ENCODE assay signal across 18 cellular contexts in genomic region chr17:44251062-44251461, GRCh38. TPM values are rescaled to one million over a fixed set of nuclear protein-coding genes. Genes with fewer than 3 reads are reported as not detected.
DNase-seq lines count a peak whose midpoint lies in the region; ATAC-seq and TF ChIP-seq lines count a peak whose summit lies in the region.
"Had no signal": no experiment of that assay in that cellular context is flagged by ENCODE, and none has a peak within 500 bp of the region (broad histone marks: within the 10 kb centered on the region; RNA-seq: fewer than 3 reads in every experiment).

No MANE protein-coding gene starts in this region.

- H4K8ac ChIP-seq in H9 (replicated peaks; ENCODE audit: insufficient read length, low read depth, low read length): no peak overlapping the region

- no peak overlapping the region for H3K27ac ChIP-seq in H9 (ENCODE audit: insufficient read length, low read depth, low read length)
- no peak overlapping the region for H3K27ac ChIP-seq in aorta (ENCODE audit: low read depth in 1 of 2, low read length in 2 of 2)
- H3K27ac ChIP-seq: 22Rv1, BLaER1, KMS-11 had no signal

- H4K5ac ChIP-seq in H9 (ENCODE audit: insufficient read length, low read depth, low read length): no peak overlapping the region

- no peaks in the 10 kb centered on the region for H4K20me1 ChIP-seq in H9 (ENCODE audit: control insufficient read depth, insufficient read depth, insufficient read length)
- H4K20me1 ChIP-seq: BLaER1 had no signal

- no peak overlapping the region for H2BK15ac ChIP-seq in H9 (ENCODE audit: low read depth, low read length)

- no peak overlapping the region for H3K18ac ChIP-seq in H9 (ENCODE audit: insufficient read length, low read depth, low read length)

- no CpG with 5 or more reads among the region's 17 CpGs for WGBS in H9 (ENCODE audit: extremely low coverage, insufficient read length, low lambda C conversion rate)
- WGBS in aorta, 2 donors: 95% methylated on average over 17 of the region's 17 CpGs

- H2AFZ ChIP-seq in H9 (ENCODE audit: low read length): no peak overlapping the region

- H3K9me3 ChIP-seq in H9 (ENCODE audit: control insufficient read depth, low read depth, low read length) (no peaks in the 10 kb centered on the region), aorta (ENCODE audit: control insufficient read depth, low read length) (no peaks in the 10 kb centered on the region)
- H3K9me3 ChIP-seq: BLaER1 had no signal

- peak overlapping the region; percentile 16 for H3K27ac Mint-ChIP-seq in activated naive CD8-positive, alpha-beta T cell
- H3K27ac Mint-ChIP-seq in activated naive CD8-positive, alpha-beta T cell treated with anti-CD3 and anti-CD28 coated beads, Interleukin-2, amount 50 U/mL, for 24 hours: no peak overlapping the region
- peak overlapping the region; percentile 17 to 76 (median 56); a peak in 5 of 7 replicates for H3K27ac Mint-ChIP-seq in H9

- no peaks in the 10 kb centered on the region for H3K79me2 ChIP-seq in H9 (ENCODE audit: insufficient read depth, low read length)

- intact Hi-C loops in aorta (cut with DNase I): no loop called here

- H3K23ac ChIP-seq in H9 (ENCODE audit: insufficient read length, low read depth, low read length): no peak overlapping the region

- no peaks in the 10 kb centered on the region for H3K79me1 ChIP-seq in H9 (ENCODE audit: insufficient read depth, low read depth, low read length, poor library complexity, severe bottlenecking)

- no peak overlapping the region for H2BK120ac ChIP-seq in H9 (ENCODE audit: low read depth, low read length, poor library complexity, severe bottlenecking)

- TF ChIP-seq CTCF in H9 (conservative IDR thresholded peaks at IDR 0.05): no peak

- no peak overlapping the region for H2AK5ac ChIP-seq in H9 (ENCODE audit: insufficient read length, low read length)

- H3K4me1 ChIP-seq in H9 (ENCODE audit: insufficient read depth, low read length): no peaks in the 10 kb centered on the region
- no peaks in the 10 kb centered on the region for H3K4me1 ChIP-seq in aorta (ENCODE audit: control insufficient read depth in 1 of 2, insufficient read depth in 2 of 2, low read length in 2 of 2)

- H3K9me3 Mint-ChIP-seq in activated naive CD8-positive, alpha-beta T cell (ENCODE audit: low read depth): no peaks in the 10 kb centered on the region
- no peaks in the 10 kb centered on the region for H3K9me3 Mint-ChIP-seq in activated naive CD8-positive, alpha-beta T cell treated with anti-CD3 and anti-CD28 coated beads, Interleukin-2, amount 50 U/mL, for 24 hours
- H3K9me3 Mint-ChIP-seq in H9: no peaks in the 10 kb centered on the region
- H3K9me3 Mint-ChIP-seq: CD8-positive, alpha-beta memory T cell had no signal

- no peaks in the 10 kb centered on the region for H3K36me3 Mint-ChIP-seq in activated naive CD8-positive, alpha-beta T cell
- H3K36me3 Mint-ChIP-seq in activated naive CD8-positive, alpha-beta T cell treated with anti-CD3 and anti-CD28 coated beads, Interleukin-2, amount 50 U/mL, for 24 hours (ENCODE audit: low read depth): no peaks in the 10 kb centered on the region
- no peaks in the 10 kb centered on the region; a peak in 2 of 7 replicates for H3K36me3 Mint-ChIP-seq in H9 (ENCODE audit: insufficient read depth in 1 of 3, low read depth in 3 of 3)
- H3K36me3 Mint-ChIP-seq: CD8-positive, alpha-beta memory T cell had no signal

- DNase-seq in activated naive CD8-positive, alpha-beta T cell treated with anti-CD3 and anti-CD28 coated beads, Interleukin-2, amount 50 U/mL, for 24 hours: no peak
- no peak for DNase-seq in H9
- DNase-seq in erythroblast (lab: John Stamatoyannopoulos, UW): no peak
- no peak for DNase-seq in aorta
- no peak for DNase-seq in superior temporal gyrus (ENCODE audit: extremely low spot score)
- no peak for DNase-seq in NOMO-1 treated with DMSO at 0.1 percent for 48 hours (lab: John Stamatoyannopoulos, UW; ENCODE audit: unreplicated experiment)
- DNase-seq: AML-193; CD8-positive, alpha-beta memory T cell; DMS 273 treated with DMSO at 0.1 percent for 48 hours had no signal

- no peaks in the 10 kb centered on the region for H3K27me3 Mint-ChIP-seq in activated naive CD8-positive, alpha-beta T cell
- peaks cover 2% of the 10 kb centered on the region for H3K27me3 Mint-ChIP-seq in activated naive CD8-positive, alpha-beta T cell treated with anti-CD3 and anti-CD28 coated beads, Interleukin-2, amount 50 U/mL, for 24 hours
- peaks cover 10% of the 10 kb centered on the region for H3K27me3 Mint-ChIP-seq in H9 (ENCODE audit: low read depth)
- H3K27me3 Mint-ChIP-seq: CD8-positive, alpha-beta memory T cell had no signal

- H3K4me3 ChIP-seq in aorta (ENCODE audit: low read length in 2 of 2): no peak overlapping the region
- H3K4me3 ChIP-seq: BLaER1 had no signal

- no peaks in the 10 kb centered on the region for H3K23me2 ChIP-seq in H9 (ENCODE audit: insufficient read length, low read depth, low read length, poor library complexity, severe bottlenecking)

- H3K4me3 Mint-ChIP-seq in activated naive CD8-positive, alpha-beta T cell: no peak overlapping the region
- H3K4me3 Mint-ChIP-seq in activated naive CD8-positive, alpha-beta T cell treated with anti-CD3 and anti-CD28 coated beads, Interleukin-2, amount 50 U/mL, for 24 hours: no peak overlapping the region
- H3K4me3 Mint-ChIP-seq in H9: no peak overlapping the region
- H3K4me3 Mint-ChIP-seq: CD8-positive, alpha-beta memory T cell had no signal

- H3K14ac ChIP-seq in H9 (ENCODE audit: insufficient read depth, low read length): no peak overlapping the region

- no peak overlapping the region for H2BK20ac ChIP-seq in H9 (ENCODE audit: low read depth, low read length, poor library complexity, severe bottlenecking)

- no peak overlapping the region for H3K4ac ChIP-seq in H9 (ENCODE audit: low read depth, low read length)

- H3K4me1 Mint-ChIP-seq in activated naive CD8-positive, alpha-beta T cell (ENCODE audit: low read depth): peaks cover 35% of the 10 kb centered on the region
- H3K4me1 Mint-ChIP-seq in activated naive CD8-positive, alpha-beta T cell treated with anti-CD3 and anti-CD28 coated beads, Interleukin-2, amount 50 U/mL, for 24 hours: peaks cover 28% of the 10 kb centered on the region
- peaks cover 10 to 29% of the 10 kb centered on the region in 2 experiments for H3K4me1 Mint-ChIP-seq in H9

- no peak overlapping the region for H3K4me2 ChIP-seq in H9 (ENCODE audit: insufficient read depth, insufficient read length, low read length)
- H3K4me2 ChIP-seq: BLaER1, KMS-11 had no signal

- H3K9ac ChIP-seq in H9 (ENCODE audit: extremely low read depth, insufficient read length, low read length): no peak overlapping the region
- H3K9ac ChIP-seq: BLaER1, KMS-11 had no signal

- no peak overlapping the region for H2BK12ac ChIP-seq in H9 (ENCODE audit: insufficient read length, low read depth, low read length)

- H4K91ac ChIP-seq in H9 (ENCODE audit: insufficient read length, low read depth, low read length): no peak overlapping the region

- no peak overlapping the region for H3K56ac ChIP-seq in H9 (ENCODE audit: insufficient read length, low read depth, low read length)

- TF ChIP-seq POLR2A in erythroblast (IDR thresholded peaks at IDR 0.05; ENCODE audit: low read length): peak; percentile 50

- H3K27me3 ChIP-seq in H9 (ENCODE audit: insufficient read depth, low read length): no peaks in the 10 kb centered on the region
- H3K27me3 ChIP-seq in aorta (ENCODE audit: control insufficient read depth in 1 of 2, insufficient read depth in 2 of 2, low read length in 1 of 2): no peaks in the 10 kb centered on the region
- H3K27me3 ChIP-seq: BLaER1 had no signal

- no peak overlapping the region for H3T11ph ChIP-seq in H9 (ENCODE audit: low read length)

- no peaks in the 10 kb centered on the region for H3K36me3 ChIP-seq in aorta (ENCODE audit: control insufficient read depth in 1 of 2, insufficient read depth in 2 of 2, low read length in 1 of 2)
- H3K36me3 ChIP-seq: BLaER1 had no signal

- no peak overlapping the region for H2BK5ac ChIP-seq in H9 (ENCODE audit: insufficient read length, low read length)

- ATAC-seq in activated naive CD8-positive, alpha-beta T cell treated with anti-CD3 and anti-CD28 coated beads, Interleukin-2, amount 50 U/mL, for 24 hours: no peak
- ATAC-seq in aorta (ENCODE audit: low FRiP score): peak; percentile 36
- no peak for ATAC-seq in GM18858 (IDR thresholded peaks at IDR 0.05; ENCODE audit: unreplicated experiment)
- ATAC-seq: HCT116 had no signal

RNA-seq across cellular contexts. Expression of gene SLC4A1, which starts 16.9 kb away (rescaled TPM):
- total RNA-seq in H9 (2021) (0.13 TPM in 1 of 2 replicates, not detected in the other), aorta (10 to 100 TPM in 1 of 2 donors, 1 to 10 TPM in 1; 1.5 to 10.2 TPM)
- under 1 TPM; 0.08 to 0.25 TPM for polyA plus RNA-seq in aorta
- total RNA-seq: CD8-positive, alpha-beta memory T cell; Daoy; H4 had no signal
- polyA plus RNA-seq: CD8-positive, alpha-beta memory T cell; IgD-negative memory B cell had no signal

RNA-seq across cellular contexts. Expression of gene UBTF, which starts 31.6 kb away (rescaled TPM):
- total RNA-seq in H9 (2021) (151 and 164 TPM in 2 replicates), aorta (10 to 100 TPM; 39.1 to 75.4 TPM)
- 10 to 100 TPM; 26.5 to 45.9 TPM for polyA plus RNA-seq in aorta

RNA-seq across cellular contexts. Expression of gene ATXN7L3, which starts 51.4 kb away (rescaled TPM):
- total RNA-seq in H9 (2021) (125 and 134 TPM in 2 replicates), aorta (10 to 100 TPM; 62.9 to 67.5 TPM)
- 10 to 100 TPM; 18.7 to 35.7 TPM for polyA plus RNA-seq in aorta

RNA-seq across cellular contexts. Expression of gene RUNDC3A, which starts 57.3 kb away (rescaled TPM):
- total RNA-seq in H9 (2021): 2.2 and 3.8 TPM in 2 replicates
- total RNA-seq in aorta: under 1 TPM in 1 of 2 donors, not detected in 1; 0.75 TPM
- polyA plus RNA-seq in aorta: under 1 TPM; 0.26 to 0.50 TPM
- total RNA-seq: CD8-positive, alpha-beta memory T cell; H4 had no signal
- polyA plus RNA-seq: CD8-positive, alpha-beta memory T cell; IgD-negative memory B cell had no signal
